30 cellular contexts compared by ENCODE assay signal in genomic region chr11:17590463-17590862, GRCh38. TPM values are rescaled to one million over a fixed set of nuclear protein-coding genes. Genes with fewer than 3 reads are reported as not detected.
"Had no signal": no experiment of that assay in that cellular context is flagged by ENCODE, and none has a peak within 500 bp of the region (broad histone marks: within the 10 kb centered on the region; RNA-seq: fewer than 3 reads in every experiment).

No MANE protein-coding gene starts in this region.

- H3K27ac ChIP-seq: adrenal gland, KMS-11, SJSA1 had no signal

- H3K36me3 ChIP-seq: adrenal gland, MG63, SJSA1 had no signal

- H3K4me3 ChIP-seq: adrenal gland, MG63, SJSA1 had no signal

- H3K27me3 ChIP-seq: adrenal gland, MG63 had no signal

- ATAC-seq: activated T-helper 17 cell treated with anti-CD3 and anti-CD28 coated beads, Interleukin-2, amount 50 U/mL, for 72 hours; Panc1; SK-N-SH treated with all-trans-retinoic acid at 6 μM for 48 hours had no signal

- DNase-seq: activated CD4-positive, alpha-beta T cell treated with anti-CD3 and anti-CD28 coated beads for 1 hour; activated CD4-positive, alpha-beta T cell treated with anti-CD3 and anti-CD28 coated beads, Interleukin-2, amount 10 ng/mL, durations not matched to agents 24 days and 14 days; activated CD4-positive, alpha-beta T cell treated with anti-CD3 and anti-CD28 coated beads, Interleukin-2, amount 50 U/mL, for 48 hours; activated naive CD4-positive, alpha-beta T cell treated with anti-CD3 and anti-CD28 coated beads, Interleukin-2, amount 50 U/mL, for 16 hours; activated naive CD8-positive, alpha-beta T cell treated with anti-CD3 and anti-CD28 coated beads, Interleukin-2, amount 10 ng/mL, durations not matched to agents 7 days and 5 days; activated T-cell treated with anti-CD3 and anti-CD28 coated beads for 4 hours; activated T-cell treated with anti-CD3 and anti-CD28 coated beads, Interleukin-2, amount 50 U/mL, for 48 hours; anterior cingulate cortex; caudate nucleus; MG63; MV-4-11; NCI-H1092 treated with DMSO at 0.1 percent for 48 hours; NCI-H1417 treated with DMSO at 0.1 percent for 48 hours; NCI-H1694; NCI-H2029; NCI-H345; NCI-H510A treated with DMSO at 0.1 percent for 48 hours; NCI-H69; NK-92 treated with Interleukin-12 subunit alpha and Interleukin-12 subunit beta, amount 100 ng/mL, for 24 hours; OCI-M1; RPMI8226; SHP77; SW 1271 had no signal

RNA-seq across cellular contexts. Expression of gene OTOG, which starts 43.4 kb away (rescaled TPM):
- total RNA-seq: activated CD4-positive, alpha-beta T cell treated with anti-CD3 and anti-CD28 coated beads, Interleukin-2, amount 10 ng/mL, durations not matched to agents 24 days and 14 days; activated naive CD8-positive, alpha-beta T cell treated with anti-CD3 and anti-CD28 coated beads, Interleukin-2, amount 10 ng/mL, durations not matched to agents 7 days and 5 days; activated T-helper 17 cell treated with anti-CD3 and anti-CD28 coated beads, Interleukin-2, amount 50 U/mL, for 72 hours; adrenal gland; SJSA1; T-helper 1 cell treated with Interleukin-12 subunit alpha and Interleukin-12 subunit beta and Interleukin-4 antibody, amounts not matched to agents 30 ng/mL and 1 ng/mL, for 36 hours had no signal

RNA-seq across cellular contexts. Expression of gene USH1C, which starts 46.2 kb away (rescaled TPM):
- total RNA-seq: activated CD4-positive, alpha-beta T cell treated with anti-CD3 and anti-CD28 coated beads, Interleukin-2, amount 10 ng/mL, durations not matched to agents 24 days and 14 days; activated naive CD8-positive, alpha-beta T cell treated with anti-CD3 and anti-CD28 coated beads, Interleukin-2, amount 10 ng/mL, durations not matched to agents 7 days and 5 days; activated T-helper 17 cell treated with anti-CD3 and anti-CD28 coated beads, Interleukin-2, amount 50 U/mL, for 72 hours; SJSA1; T-helper 1 cell treated with Interleukin-12 subunit alpha and Interleukin-12 subunit beta and Interleukin-4 antibody, amounts not matched to agents 30 ng/mL and 1 ng/mL, for 36 hours had no signal
